Comparison of ENCODE assay signal across 8 cellular contexts in genomic region chr16:21501223-21501868, GRCh38.
A peak's percentile ranks its signal among the peaks of the same experiment; 100 is the strongest.
DNase-seq lines count a peak whose midpoint lies in the region; ATAC-seq and TF ChIP-seq lines count a peak whose summit lies in the region.
"Not testable (repeated sequence)": the region's sequence is repeated elsewhere in the genome, so short reads cannot be mapped to it uniquely, and the experiment has no call there.

No MANE protein-coding gene starts in this region.

- DNase-seq in EH (ENCODE audit: low read depth) (peak; percentile 70), HAP-1 (ENCODE audit: low spot score in 2 of 2) (peak in 1 of 2 experiments; percentile 61), foreskin keratinocyte (peak in 1 of 2 donors; percentile 31)
- not testable (repeated sequence) for DNase-seq in IMR-90, nephron progenitor cell
- DNase-seq in activated naive CD4-positive, alpha-beta T cell treated with anti-CD3 and anti-CD28 coated beads, Interleukin-2, amount 50 U/mL, for 72 hours (ENCODE audit: low spot score in 2 of 2): peak; percentile 82 to 88

- peak overlapping the region; percentile 91 for H3K4me3 Mint-ChIP-seq in T-helper 1 cell treated with Interleukin-12 subunit alpha and Interleukin-12 subunit beta and Interleukin-4 antibody, amounts not matched to agents 30 μg/mL and 1 μg/mL, for 36 hours
- H3K4me3 Mint-ChIP-seq in nephron progenitor cell: peak overlapping the region; percentile 88
- H3K4me3 Mint-ChIP-seq in stimulated activated memory B cell treated with anti-CD40 and anti-IgM and Interleukin-4, amounts not matched to agents 10 μg/mL and 1 μg/mL and 100 μg/mL, for 72 hours: peak overlapping the region; percentile 93

- H3K4me3 ChIP-seq in HAP-1 (peak overlapping the region; percentile 74), IMR-90 (ENCODE audit: insufficient read depth, low read depth, low read length) (peak overlapping the region; percentile 77)

- not testable (repeated sequence) for H4K8ac ChIP-seq in IMR-90 (ENCODE audit: low read depth in 2 of 2, low read length in 2 of 2)

- peak overlapping the region; percentile 86 for H2BK5ac ChIP-seq in IMR-90 (ENCODE audit: low read depth, low read length, poor library complexity, severe bottlenecking)

- H4K20me1 ChIP-seq in IMR-90 (ENCODE audit: insufficient read depth, low read length): peaks cover 32% of the 10 kb centered on the region

- not testable (repeated sequence) for H3K14ac ChIP-seq in IMR-90 (replicated peaks; ENCODE audit: low read depth, low read length)

- dilution Hi-C loops in IMR-90 (cut with HindIII; ENCODE audit: low sequenced_read_pairs, unreplicated experiment): not testable (repeated sequence)

- not testable (repeated sequence) for H4K5ac ChIP-seq in IMR-90 (ENCODE audit: low read depth, low read length)

- H3K4me2 ChIP-seq in IMR-90 (ENCODE audit: low read depth, low read length): peak overlapping the region; percentile 47; the same call in 1 of the 2 replicates

- H2AK5ac ChIP-seq in IMR-90 (ENCODE audit: low read depth, low read length): not testable (repeated sequence)

- peak; percentile 71 for ATAC-seq in IMR-90 (ENCODE audit: low read depth)
- peak; percentile 60 to 75 for ATAC-seq in activated naive CD4-positive, alpha-beta T cell treated with anti-CD3 and anti-CD28 coated beads, Interleukin-2, amount 50 U/mL, for 72 hours
- ATAC-seq in foreskin keratinocyte: peak; percentile 43
- peak; percentile 83 for ATAC-seq in stimulated activated memory B cell treated with anti-CD40 and anti-IgM and Interleukin-4, amounts not matched to agents 10 μg/mL and 1 μg/mL and 100 μg/mL, for 72 hours

- H4K91ac ChIP-seq in IMR-90 (ENCODE audit: insufficient read depth, low read depth, low read length): not testable (repeated sequence)

- H3K9me3 Mint-ChIP-seq in T-helper 1 cell treated with Interleukin-12 subunit alpha and Interleukin-12 subunit beta and Interleukin-4 antibody, amounts not matched to agents 30 μg/mL and 1 μg/mL, for 36 hours; activated naive CD4-positive, alpha-beta T cell treated with anti-CD3 and anti-CD28 coated beads, Interleukin-2, amount 50 U/mL, for 72 hours; nephron progenitor cell; stimulated activated memory B cell treated with anti-CD40 and anti-IgM and Interleukin-4, amounts not matched to agents 10 μg/mL and 1 μg/mL and 100 μg/mL, for 72 hours: not testable (repeated sequence)

- H3K27me3 Mint-ChIP-seq in T-helper 1 cell treated with Interleukin-12 subunit alpha and Interleukin-12 subunit beta and Interleukin-4 antibody, amounts not matched to agents 30 μg/mL and 1 μg/mL, for 36 hours (ENCODE audit: low read depth); nephron progenitor cell (ENCODE audit: low read depth, poor library complexity); stimulated activated memory B cell treated with anti-CD40 and anti-IgM and Interleukin-4, amounts not matched to agents 10 μg/mL and 1 μg/mL and 100 μg/mL, for 72 hours: not testable (repeated sequence)

- H2BK120ac ChIP-seq in IMR-90 (ENCODE audit: low read depth, low read length): not testable (repeated sequence)

- not testable (repeated sequence) for H2AFZ ChIP-seq in IMR-90 (replicated peaks; ENCODE audit: low read length, poor library complexity)

- intact Hi-C loops in IMR-90 (cut with micrococcal nuclease): not testable (repeated sequence)

- not testable (repeated sequence) for H3K4ac ChIP-seq in IMR-90 (ENCODE audit: low read depth, low read length)

- H3K79me1 ChIP-seq in IMR-90 (ENCODE audit: low read depth in 1 of 2, low read length in 2 of 2): peaks cover 3 to 23% of the 10 kb centered on the region in 2 experiments

- POLR2A ChIA-PET in IMR-90 (lab: Charles Lee; ENCODE audit: unreplicated experiment): not testable (repeated sequence)

- not testable (repeated sequence) for H3K27me3 ChIP-seq in HAP-1 (ENCODE audit: low read depth); IMR-90 (ENCODE audit: control insufficient read depth, insufficient read depth, low read length); foreskin keratinocyte

- H3K4me1 Mint-ChIP-seq in T-helper 1 cell treated with Interleukin-12 subunit alpha and Interleukin-12 subunit beta and Interleukin-4 antibody, amounts not matched to agents 30 μg/mL and 1 μg/mL, for 36 hours (ENCODE audit: low read depth): peaks cover 10% of the 10 kb centered on the region
- peaks cover 19% of the 10 kb centered on the region for H3K4me1 Mint-ChIP-seq in nephron progenitor cell
- peaks cover 23% of the 10 kb centered on the region for H3K4me1 Mint-ChIP-seq in stimulated activated memory B cell treated with anti-CD40 and anti-IgM and Interleukin-4, amounts not matched to agents 10 μg/mL and 1 μg/mL and 100 μg/mL, for 72 hours

- peak overlapping the region; percentile 82; the same call in 1 of the 2 replicates for H3K9ac ChIP-seq in IMR-90 (ENCODE audit: low read depth, low read length)

- TF ChIP-seq POLR2A in IMR-90 (IDR thresholded peaks at IDR 0.05; ENCODE audit: low read depth, low read length): not testable (repeated sequence)

- H3K9me3 ChIP-seq in HAP-1; IMR-90 (ENCODE audit: control insufficient read depth, insufficient read depth, low read length): not testable (repeated sequence)

- not testable (repeated sequence) for TF ChIP-seq RAD21 in IMR-90 (IDR thresholded peaks at IDR 0.05; ENCODE audit: low read length)

- BruUV-seq in IMR-90 (replicated peaks; lab: Mats Ljungman, UMichigan): not testable (repeated sequence)

- not testable (repeated sequence) for H2BK15ac ChIP-seq in IMR-90 (ENCODE audit: low read depth, low read length)

- in situ Hi-C loops in HAP-1 (cut with MboI; ENCODE audit: low sequenced_read_pairs); IMR-90 (cut with MboI; ENCODE audit: low sequenced_read_pairs): not testable (repeated sequence)

- H3K18ac ChIP-seq in IMR-90 (ENCODE audit: low read depth, low read length): not testable (repeated sequence)

- H3K9me1 ChIP-seq in IMR-90 (ENCODE audit: insufficient read depth, low read length): not testable (repeated sequence)

- H3K36me3 ChIP-seq in HAP-1 (replicated peaks): peaks cover 11% of the 10 kb centered on the region
- not testable (repeated sequence) for H3K36me3 ChIP-seq in IMR-90 (ENCODE audit: control insufficient read depth, insufficient read depth, low read length)

- H3K36me3 Mint-ChIP-seq in T-helper 1 cell treated with Interleukin-12 subunit alpha and Interleukin-12 subunit beta and Interleukin-4 antibody, amounts not matched to agents 30 μg/mL and 1 μg/mL, for 36 hours (ENCODE audit: low read depth); activated naive CD4-positive, alpha-beta T cell treated with anti-CD3 and anti-CD28 coated beads, Interleukin-2, amount 50 U/mL, for 72 hours; nephron progenitor cell (ENCODE audit: low read depth): not testable (repeated sequence)
- H3K36me3 Mint-ChIP-seq in stimulated activated memory B cell treated with anti-CD40 and anti-IgM and Interleukin-4, amounts not matched to agents 10 μg/mL and 1 μg/mL and 100 μg/mL, for 72 hours: peaks cover 13% of the 10 kb centered on the region

- not testable (repeated sequence) for H2BK20ac ChIP-seq in IMR-90 (ENCODE audit: low read depth, low read length)

- not testable (repeated sequence) for TF ChIP-seq CTCF in IMR-90 (conservative IDR thresholded peaks at IDR 0.05; ENCODE audit: low read depth, low read length); foreskin keratinocyte (conservative IDR thresholded peaks at IDR 0.05); nephron progenitor cell (IDR thresholded peaks at IDR 0.05)

- not testable (repeated sequence) for H2AK9ac ChIP-seq in IMR-90 (replicated peaks; ENCODE audit: low read depth, low read length, poor library complexity)

- peak overlapping the region; percentile 90 for H3K27ac Mint-ChIP-seq in T-helper 1 cell treated with Interleukin-12 subunit alpha and Interleukin-12 subunit beta and Interleukin-4 antibody, amounts not matched to agents 30 μg/mL and 1 μg/mL, for 36 hours
- peak overlapping the region; percentile 92 to 96 for H3K27ac Mint-ChIP-seq in activated naive CD4-positive, alpha-beta T cell treated with anti-CD3 and anti-CD28 coated beads, Interleukin-2, amount 50 U/mL, for 72 hours
- H3K27ac Mint-ChIP-seq in nephron progenitor cell: peak overlapping the region; percentile 95
- H3K27ac Mint-ChIP-seq in stimulated activated memory B cell treated with anti-CD40 and anti-IgM and Interleukin-4, amounts not matched to agents 10 μg/mL and 1 μg/mL and 100 μg/mL, for 72 hours: peak overlapping the region; percentile 97

- H3K4me1 ChIP-seq in HAP-1; IMR-90 (ENCODE audit: control insufficient read depth, insufficient read depth, low read length); foreskin keratinocyte: not testable (repeated sequence)

- H3K27ac ChIP-seq in IMR-90 (ENCODE audit: insufficient read depth, low read length) (peak overlapping the region; percentile 29; the same call in 1 of the 2 replicates), foreskin keratinocyte (peak overlapping the region; percentile 49)

- CTCF ChIA-PET in IMR-90 (lab: Yijun Ruan, JAX): interaction anchor here (0.6 kb wide), 1 partner anchor 53 kb away, joined by 6 read pairs; no protein-coding TSS in a partner anchor

- H3K56ac ChIP-seq in IMR-90 (ENCODE audit: extremely low read depth, insufficient read depth, low read length): not testable (repeated sequence)

- H3K23ac ChIP-seq in IMR-90 (ENCODE audit: low read depth, low read length): not testable (repeated sequence)

- WGBS in IMR-90 (ENCODE audit: extremely low coverage in 2 of 2, insufficient read length in 1 of 2), 2 experiments: 0% methylated on average over 15 of the region's 51 CpGs; no CpG with 5 or more reads in 1 of the 2 experiments
